11 cellular contexts compared by ENCODE assay signal in the genomic region with DNA sequence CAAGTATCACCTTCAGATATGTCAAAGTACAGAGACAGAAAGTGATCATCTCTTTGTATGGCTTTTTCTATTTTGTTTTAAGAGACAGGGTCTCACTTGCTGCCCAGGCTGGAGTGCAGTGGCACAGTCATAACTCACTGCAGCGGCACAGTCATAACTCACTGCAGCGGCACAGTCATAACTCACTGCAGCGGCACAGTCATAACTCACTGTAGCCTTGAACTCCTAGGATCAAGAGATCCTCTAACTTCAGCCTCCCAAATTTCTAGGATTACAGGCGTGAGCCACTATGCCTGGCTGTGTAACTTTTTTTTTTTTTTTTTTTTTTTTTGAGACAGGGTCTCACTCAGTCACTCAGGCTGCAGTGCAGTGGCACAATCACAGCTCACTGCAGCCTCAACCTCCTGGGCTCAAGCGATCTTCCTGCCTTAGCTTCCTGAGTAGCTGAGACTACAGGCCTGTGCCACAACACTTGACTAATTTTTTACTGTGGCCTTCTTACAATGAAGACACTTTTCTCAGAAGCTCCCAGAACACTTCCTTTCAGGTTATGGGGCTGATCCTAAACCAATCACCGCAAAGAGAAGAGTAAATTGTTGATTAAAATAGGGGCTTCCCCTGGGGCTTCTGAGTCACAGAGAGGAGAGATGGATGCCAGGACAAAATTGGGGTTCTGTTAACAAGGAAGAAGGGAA. TPM values are rescaled to one million over a fixed set of nuclear protein-coding genes. Genes with fewer than 3 reads are reported as not detected.
DNase-seq lines count a peak whose midpoint lies in the region; ATAC-seq, FAIRE-seq and TF ChIP-seq lines count a peak whose summit lies in the region.
"Had no signal": no experiment of that assay in that cellular context is flagged by ENCODE, and none has a peak within 500 bp of the region (broad histone marks: within the 10 kb centered on the region; RNA-seq: fewer than 3 reads in every experiment).

No MANE protein-coding gene starts in this region.

- CTCF ChIA-PET in RWPE1 (lab: Yijun Ruan, JAX): interaction anchor here (0.6 to 1.0 kb wide), 3 partner anchors 68 to 438 kb away, joined by 3 to 7 read pairs (median 3); partner anchors contain the start of gene CCDC83

- H3K27me3 ChIP-seq in SJCRH30 (no peaks in the 10 kb centered on the region), dorsolateral prefrontal cortex (no peaks in the 10 kb centered on the region)

- peak; percentile 79 for FAIRE-seq in GM18507 (lab: Jason Lieb, UNC)

- TF ChIP-seq CTCF in dorsolateral prefrontal cortex (IDR thresholded peaks at IDR 0.05 in 54 of 56, conservative IDR thresholded peaks at IDR 0.05 in 2 of 56; ENCODE audit: low read depth in 1 of 56, partially characterized antibody in 56 of 56) (no peak), RWPE1 (conservative IDR thresholded peaks at IDR 0.05; ENCODE audit: low read depth) (no peak)

- no peak overlapping the region for H3K4me3 ChIP-seq in SJCRH30
- H3K4me3 ChIP-seq in dorsolateral prefrontal cortex: no peak overlapping the region

- 0 out of 2 replicates have a peak, but pooled peaks cover 2% of the 10 kb centered on the region for H3K4me1 ChIP-seq in SJCRH30

- no peaks in the 10 kb centered on the region for H3K36me3 ChIP-seq in SJCRH30

- ATAC-seq in GM21367 (IDR thresholded peaks at IDR 0.05; ENCODE audit: unreplicated experiment) (peak; percentile 57), HG03159 (IDR thresholded peaks at IDR 0.05; ENCODE audit: unreplicated experiment) (peak; percentile 65)

- intact Hi-C loops in dorsolateral prefrontal cortex (cut with DNase I): loop anchor here (5.0 to 10.0 kb wide), 3 partner anchors 351 to 438 kb away; partner anchors contain the start of gene CCDC83 (in 2 of the 2)

- H3K27ac ChIP-seq in SJCRH30: no peak overlapping the region
- no peak overlapping the region for H3K27ac ChIP-seq in dorsolateral prefrontal cortex
- H3K27ac ChIP-seq in RWPE1: no peak overlapping the region

- no peaks in the 10 kb centered on the region for H3K9me3 ChIP-seq in SJCRH30 (replicated peaks)

- POLR2A ChIA-PET in RWPE1 (lab: Yijun Ruan, JAX; ENCODE audit: low non-redundant PET): no interaction called here

- peak; percentile 28 for DNase-seq in GM18507 (ENCODE audit: extremely low spot score, insufficient read length, low read depth)
- DNase-seq in activated naive CD4-positive, alpha-beta T cell treated with anti-CD3 and anti-CD28 coated beads, Interleukin-2, amount 50 U/mL, for 16 hours: peak; percentile 37
- DNase-seq in NCI-H345 (lab: John Stamatoyannopoulos, UW): no peak
- no peak for DNase-seq in SJCRH30
- DNase-seq in dorsolateral prefrontal cortex: no peak
- no peak for DNase-seq in RWPE1 (ENCODE audit: low spot score)
- DNase-seq: DMS53, immature natural killer cell, NCI-H510A treated with DMSO at 0.1 percent for 48 hours had no signal

RNA-seq across cellular contexts. Expression of gene HIKESHI, which starts 9.0 kb away (rescaled TPM):
- 78.6 and 85.1 TPM in 2 replicates for total RNA-seq in SJCRH30 (2014; rRNA removed; shearing (Covaris generic))
- 10 to 100 TPM; 25.0 to 47.8 (median 34.2) TPM for total RNA-seq in dorsolateral prefrontal cortex

RNA-seq across cellular contexts. Expression of gene EED, which starts 48.5 kb away (rescaled TPM):
- 51.8 and 59.6 TPM in 2 replicates for total RNA-seq in SJCRH30 (2014; rRNA removed; shearing (Covaris generic))
- total RNA-seq in dorsolateral prefrontal cortex: 10 to 100 TPM; 19.7 to 40.3 (median 29.2) TPM

Comparison
In these comparisons a context has a peak if more than half of its experiments do, and no peak if none do; other contexts are left out.
1. DNase-seq: peak in GM18507 (single experiment) and activated naive CD4-positive, alpha-beta T cell treated with anti-CD3 and anti-CD28 coated beads, Interleukin-2, amount 50 U/mL, for 16 hours (single experiment); none in NCI-H345 (single experiment), SJCRH30 (0 of 2), dorsolateral prefrontal cortex (0 of 10) and RWPE1 (single experiment).